ENCODE assay signal across 10 cellular contexts in genomic region chr20:48626226-48626937, GRCh38.
DNase-seq lines count a peak whose midpoint lies in the region; ATAC-seq and TF ChIP-seq lines count a peak whose summit lies in the region.
"Had no signal": no experiment of that assay in that cellular context is flagged by ENCODE, and none has a peak within 500 bp of the region (broad histone marks: within the 10 kb centered on the region; RNA-seq: fewer than 3 reads in every experiment).

No MANE protein-coding gene starts in this region.

- 93% methylated on average over 24 of the region's 24 CpGs for WGBS in hepatocyte (ENCODE audit: low lambda C conversion rate, missing lambda C conversion rate)

- peaks cover 24% of the 10 kb centered on the region for H3K36me3 Mint-ChIP-seq in activated CD4-positive, alpha-beta T cell treated with anti-CD3 and anti-CD28 coated beads, Interleukin-2, amount 10 ng/mL, durations not matched to agents 7 days and 5 days (ENCODE audit: low read depth)
- H3K36me3 Mint-ChIP-seq in endothelial cell (ENCODE audit: low read depth, unreplicated experiment) (peaks cover 42% of the 10 kb centered on the region), progenitor cell of endocrine pancreas (ENCODE audit: insufficient read depth) (no peaks in the 10 kb centered on the region)
- H3K36me3 Mint-ChIP-seq in stimulated activated naive B cell treated with anti-CD40 and anti-IgM and Interleukin-4, amounts not matched to agents 10 μg/mL and 1 μg/mL and 100 μg/mL, for 72 hours, result peaks cover 37 to 58% of the 10 kb centered on the region in 2 donors

- no peaks in the 10 kb centered on the region for H3K27me3 Mint-ChIP-seq in activated CD4-positive, alpha-beta T cell treated with anti-CD3 and anti-CD28 coated beads, Interleukin-2, amount 10 ng/mL, durations not matched to agents 7 days and 5 days
- H3K27me3 Mint-ChIP-seq in endothelial cell (ENCODE audit: unreplicated experiment) (peaks cover 32% of the 10 kb centered on the region), progenitor cell of endocrine pancreas (no peaks in the 10 kb centered on the region)
- no peaks in the 10 kb centered on the region for H3K27me3 Mint-ChIP-seq in stimulated activated naive B cell treated with anti-CD40 and anti-IgM and Interleukin-4, amounts not matched to agents 10 μg/mL and 1 μg/mL and 100 μg/mL, for 72 hours

- H3K27ac Mint-ChIP-seq in activated CD4-positive, alpha-beta T cell treated with anti-CD3 and anti-CD28 coated beads, Interleukin-2, amount 10 ng/mL, durations not matched to agents 7 days and 5 days, result peak overlapping the region; percentile 69
- H3K27ac Mint-ChIP-seq in endothelial cell (ENCODE audit: unreplicated experiment) (peak overlapping the region; percentile 68), progenitor cell of endocrine pancreas (no peak overlapping the region)
- H3K27ac Mint-ChIP-seq in stimulated activated naive B cell treated with anti-CD40 and anti-IgM and Interleukin-4, amounts not matched to agents 10 μg/mL and 1 μg/mL and 100 μg/mL, for 72 hours, result peak overlapping the region; percentile 10

- H3K27ac ChIP-seq in hepatocyte, result no peak overlapping the region

- no peak overlapping the region for H3K4me2 ChIP-seq in hepatocyte

- peak; percentile 16 for DNase-seq in activated CD4-positive, alpha-beta T cell treated with anti-CD3 and anti-CD28 coated beads, Interleukin-2, amount 10 ng/mL, durations not matched to agents 7 days and 5 days
- DNase-seq in activated CD4-positive, alpha-beta T cell treated with anti-CD3 and anti-CD28 coated beads for 1 hour, result no peak
- DNase-seq in SW480 (ENCODE audit: low spot score), result peak; percentile 67
- no peak for DNase-seq in endothelial cell (ENCODE audit: low spot score)
- no peak for DNase-seq in stimulated activated naive B cell treated with anti-CD40 and anti-IgM and Interleukin-4, amounts not matched to agents 10 μg/mL and 1 μg/mL and 100 μg/mL, for 72 hours
- DNase-seq in hepatocyte (ENCODE audit: low spot score), result no peak
- no peak for DNase-seq in progenitor cell of endocrine pancreas (ENCODE audit: low spot score, unreplicated experiment)
- no peak for DNase-seq in midbrain (lab: John Stamatoyannopoulos, UW)
- DNase-seq: erythroblast, NCI-H524 treated with DMSO at 0.1 percent for 48 hours had no signal

- no peaks in the 10 kb centered on the region for H3K36me3 ChIP-seq in hepatocyte (replicated peaks; ENCODE audit: insufficient read depth, low read depth)

- no peaks in the 10 kb centered on the region for H3K4me1 ChIP-seq in hepatocyte (ENCODE audit: insufficient read depth)

- H3K9me3 ChIP-seq in hepatocyte (ENCODE audit: low read depth), result no peaks in the 10 kb centered on the region

- TF ChIP-seq CTCF in endothelial cell (IDR thresholded peaks at IDR 0.05; ENCODE audit: unreplicated experiment) (no peak), hepatocyte (IDR thresholded peaks at IDR 0.05; ENCODE audit: poor library complexity) (no peak), progenitor cell of endocrine pancreas (IDR thresholded peaks at IDR 0.05; ENCODE audit: unreplicated experiment) (no peak)

- no peaks in the 10 kb centered on the region for H3K9me2 ChIP-seq in hepatocyte (replicated peaks; ENCODE audit: insufficient read depth)

- H3K9me3 Mint-ChIP-seq in activated CD4-positive, alpha-beta T cell treated with anti-CD3 and anti-CD28 coated beads, Interleukin-2, amount 10 ng/mL, durations not matched to agents 7 days and 5 days, result no peaks in the 10 kb centered on the region
- H3K9me3 Mint-ChIP-seq in endothelial cell (ENCODE audit: unreplicated experiment) (no peaks in the 10 kb centered on the region), progenitor cell of endocrine pancreas (ENCODE audit: low read depth) (no peaks in the 10 kb centered on the region)
- no peaks in the 10 kb centered on the region for H3K9me3 Mint-ChIP-seq in stimulated activated naive B cell treated with anti-CD40 and anti-IgM and Interleukin-4, amounts not matched to agents 10 μg/mL and 1 μg/mL and 100 μg/mL, for 72 hours

- POLR2A ChIA-PET in activated CD4-positive, alpha-beta T cell treated with anti-CD3 and anti-CD28 coated beads, Interleukin-2, amount 10 ng/mL, durations not matched to agents 7 days and 5 days (lab: Charles Lee), result interaction anchor here (0.6 kb wide), 2 partner anchors 259 to 1334 kb away, joined by 3 read pairs; no protein-coding TSS in a partner anchor

- no peaks in the 10 kb centered on the region for H3K79me2 ChIP-seq in hepatocyte

- H3K4me3 Mint-ChIP-seq in activated CD4-positive, alpha-beta T cell treated with anti-CD3 and anti-CD28 coated beads, Interleukin-2, amount 10 ng/mL, durations not matched to agents 7 days and 5 days, result no peak overlapping the region
- H3K4me3 Mint-ChIP-seq in endothelial cell (ENCODE audit: unreplicated experiment) (peak overlapping the region; percentile 29), progenitor cell of endocrine pancreas (ENCODE audit: low read depth) (no peak overlapping the region)
- H3K4me3 Mint-ChIP-seq in stimulated activated naive B cell treated with anti-CD40 and anti-IgM and Interleukin-4, amounts not matched to agents 10 μg/mL and 1 μg/mL and 100 μg/mL, for 72 hours, result no peak overlapping the region

- ATAC-seq in stimulated activated naive B cell treated with anti-CD40 and anti-IgM and Interleukin-4, amounts not matched to agents 10 μg/mL and 1 μg/mL and 100 μg/mL, for 72 hours (replicated peaks), result peak in 1 of 2 donors; percentile 18

- H3K4me3 ChIP-seq in hepatocyte, result no peak overlapping the region

- H3K4me1 Mint-ChIP-seq in activated CD4-positive, alpha-beta T cell treated with anti-CD3 and anti-CD28 coated beads, Interleukin-2, amount 10 ng/mL, durations not matched to agents 7 days and 5 days, result peaks cover 19% of the 10 kb centered on the region
- H3K4me1 Mint-ChIP-seq in endothelial cell (ENCODE audit: unreplicated experiment) (peaks cover 4% of the 10 kb centered on the region), progenitor cell of endocrine pancreas (ENCODE audit: low read depth) (peaks cover 1% of the 10 kb centered on the region)
- peaks cover 0 to 7% of the 10 kb centered on the region in 2 donors for H3K4me1 Mint-ChIP-seq in stimulated activated naive B cell treated with anti-CD40 and anti-IgM and Interleukin-4, amounts not matched to agents 10 μg/mL and 1 μg/mL and 100 μg/mL, for 72 hours

- H4K20me1 ChIP-seq in hepatocyte (ENCODE audit: insufficient read depth, poor library complexity, severe bottlenecking), result no peaks in the 10 kb centered on the region

- CTCF ChIA-PET in activated CD4-positive, alpha-beta T cell treated with anti-CD3 and anti-CD28 coated beads, Interleukin-2, amount 10 ng/mL, durations not matched to agents 7 days and 5 days (lab: Charles Lee), result interaction anchor here (1.0 kb wide), 1 partner anchor 249 kb away, joined by 6 read pairs; no protein-coding TSS in a partner anchor

- no peaks in the 10 kb centered on the region for H3K27me3 ChIP-seq in hepatocyte

- no peak overlapping the region for H2AFZ ChIP-seq in hepatocyte

Comparison
In these comparisons a context has a peak if more than half of its experiments do, and no peak if none do; other contexts are left out.
1. DNase-seq: peak in activated CD4-positive, alpha-beta T cell treated with anti-CD3 and anti-CD28 coated beads, Interleukin-2, amount 10 ng/mL, durations not matched to agents 7 days and 5 days (single experiment) and SW480 (single experiment); none in activated CD4-positive, alpha-beta T cell treated with anti-CD3 and anti-CD28 coated beads for 1 hour (single experiment), endothelial cell (single experiment), stimulated activated naive B cell treated with anti-CD40 and anti-IgM and Interleukin-4, amounts not matched to agents 10 μg/mL and 1 μg/mL and 100 μg/mL, for 72 hours (single experiment), hepatocyte (single experiment), progenitor cell of endocrine pancreas (single experiment) and midbrain (single experiment).